ENCODE assay signal across 8 cellular contexts in the genomic region with DNA sequence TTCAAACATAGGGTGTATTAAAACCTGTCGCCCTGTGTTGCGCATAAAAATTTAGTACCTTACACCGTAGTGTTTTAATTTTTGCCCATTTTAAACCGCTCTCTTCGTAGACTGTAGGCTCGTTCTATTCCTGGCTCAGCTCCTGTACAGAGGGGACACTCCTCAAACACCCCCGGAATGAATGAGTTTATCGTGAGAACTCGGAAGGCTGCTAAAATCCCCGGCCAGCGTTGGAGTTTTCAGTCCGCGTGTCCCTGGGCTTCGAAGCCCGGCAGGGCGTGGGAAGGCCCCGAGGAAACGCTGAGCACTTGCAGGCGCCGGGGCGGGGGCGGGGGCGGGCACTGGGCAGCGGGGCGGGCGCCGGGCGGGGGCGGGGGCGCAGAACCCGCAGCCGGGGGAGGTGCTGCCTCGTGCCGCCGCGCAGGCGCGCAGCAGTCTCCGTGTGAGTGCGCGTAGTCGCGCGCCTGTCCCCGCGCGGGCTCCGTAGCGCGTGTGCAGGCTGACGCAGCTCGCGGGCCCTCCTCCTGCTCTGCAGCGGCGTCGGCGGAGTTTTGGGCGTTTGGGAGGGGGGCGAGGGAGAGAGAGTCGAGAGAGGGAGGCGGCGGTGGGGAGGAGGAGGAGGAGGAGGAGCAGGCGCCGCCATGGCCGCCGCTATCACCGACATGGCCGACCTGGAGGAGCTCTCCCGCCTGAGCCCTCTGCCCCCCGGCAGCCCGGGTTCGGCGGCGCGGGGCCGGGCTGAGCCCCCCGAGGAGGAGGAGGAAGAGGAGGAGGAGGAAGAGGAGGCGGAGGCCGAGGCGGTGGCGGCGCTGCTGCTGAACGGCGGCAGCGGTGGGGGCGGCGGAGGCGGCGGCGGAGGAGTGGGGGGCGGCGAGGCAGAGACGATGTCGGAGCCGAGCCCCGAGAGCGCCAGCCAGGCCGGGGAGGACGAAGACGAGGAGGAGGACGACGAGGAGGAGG. TPM values are rescaled to one million over a fixed set of nuclear protein-coding genes. Genes with fewer than 3 reads are reported as not detected.
DNase-seq lines count a peak whose midpoint lies in the region; ATAC-seq and TF ChIP-seq lines count a peak whose summit lies in the region.

A gene with protein sequence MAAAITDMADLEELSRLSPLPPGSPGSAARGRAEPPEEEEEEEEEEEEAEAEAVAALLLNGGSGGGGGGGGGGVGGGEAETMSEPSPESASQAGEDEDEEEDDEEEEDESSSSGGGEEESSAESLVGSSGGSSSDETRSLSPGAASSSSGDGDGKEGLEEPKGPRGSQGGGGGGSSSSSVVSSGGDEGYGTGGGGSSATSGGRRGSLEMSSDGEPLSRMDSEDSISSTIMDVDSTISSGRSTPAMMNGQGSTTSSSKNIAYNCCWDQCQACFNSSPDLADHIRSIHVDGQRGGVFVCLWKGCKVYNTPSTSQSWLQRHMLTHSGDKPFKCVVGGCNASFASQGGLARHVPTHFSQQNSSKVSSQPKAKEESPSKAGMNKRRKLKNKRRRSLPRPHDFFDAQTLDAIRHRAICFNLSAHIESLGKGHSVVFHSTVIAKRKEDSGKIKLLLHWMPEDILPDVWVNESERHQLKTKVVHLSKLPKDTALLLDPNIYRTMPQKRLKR (plus strand): TSS at position 434 of the 960 bp plus-strand sequence. CDS start 208 bp downstream, at position 642.

- H3K4me1 Mint-ChIP-seq in activated T-helper 17 cell treated with anti-CD3 and anti-CD28 coated beads, Interleukin-2, amount 50 U/mL, for 72 hours, result peaks cover 18% of the 10 kb centered on the region
- H3K4me1 Mint-ChIP-seq in natural killer cell, result peaks cover 45 to 58% of the 10 kb centered on the region in 2 donors

- H3K27me3 Mint-ChIP-seq in activated T-helper 17 cell treated with anti-CD3 and anti-CD28 coated beads, Interleukin-2, amount 50 U/mL, for 72 hours, result no peaks in the 10 kb centered on the region
- H3K27me3 Mint-ChIP-seq in natural killer cell (ENCODE audit: low read depth in 2 of 2), result no peaks in the 10 kb centered on the region

- CTCF ChIA-PET in RWPE1 (lab: Yijun Ruan, JAX), result no interaction called here

- peaks cover 47% of the 10 kb centered on the region for H3K36me3 Mint-ChIP-seq in activated T-helper 17 cell treated with anti-CD3 and anti-CD28 coated beads, Interleukin-2, amount 50 U/mL, for 72 hours (ENCODE audit: low read depth)
- no peaks in the 10 kb centered on the region for H3K36me3 Mint-ChIP-seq in natural killer cell

- peak within 1 kb of the TSS; percentile 62 for H3K4me3 ChIP-seq in fibroblast of mammary gland (ENCODE audit: control insufficient read depth, low read depth, low read length)

- TF ChIP-seq CTCF in RWPE1 (conservative IDR thresholded peaks at IDR 0.05; ENCODE audit: low read depth) (no peak), fibroblast of mammary gland (conservative IDR thresholded peaks at IDR 0.05; ENCODE audit: control insufficient read depth, insufficient read depth, low read depth, low read length) (no peak), natural killer cell (IDR thresholded peaks at IDR 0.05) (no peak)

- ATAC-seq in GM21737 (IDR thresholded peaks at IDR 0.05; ENCODE audit: unreplicated experiment), result peak; percentile 79
- peak; percentile 77 for ATAC-seq in activated T-helper 17 cell treated with anti-CD3 and anti-CD28 coated beads, Interleukin-2, amount 50 U/mL, for 72 hours (replicated peaks)
- peak; percentile 88 to 96 (median 89) for ATAC-seq in natural killer cell

- peak within 1 kb of the TSS; percentile 78 for H3K27ac ChIP-seq in RWPE1

- peak within 1 kb of the TSS; percentile 98 for H3K27ac Mint-ChIP-seq in activated T-helper 17 cell treated with anti-CD3 and anti-CD28 coated beads, Interleukin-2, amount 50 U/mL, for 72 hours
- H3K27ac Mint-ChIP-seq in natural killer cell, result peak within 1 kb of the TSS; percentile 94 to 95

- intact Hi-C loops in natural killer cell (cut with micrococcal nuclease), result loop anchor here (10.0 kb wide), 1 partner anchor 65 kb away; no protein-coding TSS in a partner anchor

- DNase-seq in DMS79 treated with DMSO at 0.1 percent for 48 hours (lab: John Stamatoyannopoulos, UW) (peak; percentile 66), KG1 (lab: John Stamatoyannopoulos, UW) (peak; percentile 6), RWPE1 (ENCODE audit: low spot score) (peak; percentile 82), fibroblast of mammary gland (ENCODE audit: low read depth) (peak; percentile 92), natural killer cell (peak; percentile 84)
- DNase-seq in stimulated activated naive CD4-positive, alpha-beta T cell (lab: John Stamatoyannopoulos, UW), result peak; percentile 84 to 94 (median 92)

- peak within 1 kb of the TSS; percentile 97 for H3K4me3 Mint-ChIP-seq in activated T-helper 17 cell treated with anti-CD3 and anti-CD28 coated beads, Interleukin-2, amount 50 U/mL, for 72 hours
- peak within 1 kb of the TSS; percentile 96 for H3K4me3 Mint-ChIP-seq in natural killer cell

- H3K9me3 Mint-ChIP-seq in activated T-helper 17 cell treated with anti-CD3 and anti-CD28 coated beads, Interleukin-2, amount 50 U/mL, for 72 hours, result no peaks in the 10 kb centered on the region
- no peaks in the 10 kb centered on the region for H3K9me3 Mint-ChIP-seq in natural killer cell

- POLR2A ChIA-PET in RWPE1 (lab: Yijun Ruan, JAX; ENCODE audit: low non-redundant PET), result interaction anchor here (0.6 to 1.1 kb wide), 2 partner anchors 42 to 141 kb away, joined by 5 to 7 read pairs; no protein-coding TSS in a partner anchor

RNA-seq across cellular contexts. Expression of the gene that starts here (rescaled TPM):
- 10 to 100 TPM; 65.6 to 82.9 TPM for total RNA-seq in activated T-helper 17 cell treated with anti-CD3 and anti-CD28 coated beads, Interleukin-2, amount 50 U/mL, for 72 hours
- total RNA-seq in natural killer cell, result 10 to 100 TPM; 57.1 to 79.5 (median 61.8) TPM

Comparison
In these comparisons a context has a peak if more than half of its experiments do, and no peak if none do; other contexts are left out.
1. Peak in every context shown above with its lines: DNase-seq, ATAC-seq, H3K4me3 ChIP-seq and H3K27ac ChIP-seq.
2. DNase-seq: peak in every context shown above with its lines; median percentile 92 in stimulated activated naive CD4-positive, alpha-beta T cell; 92 in fibroblast of mammary gland; 84 in natural killer cell; 82 in RWPE1; 66 in DMS79 treated with DMSO at 0.1 percent for 48 hours; 6 in KG1.